ENCODE assay signal across 16 cellular contexts in genomic region chr6:55964136-55964535, GRCh38.
DNase-seq lines count a peak whose midpoint lies in the region; ATAC-seq and TF ChIP-seq lines count a peak whose summit lies in the region.
"Had no signal": no experiment of that assay in that cellular context is flagged by ENCODE, and none has a peak within 500 bp of the region (broad histone marks: within the 10 kb centered on the region; RNA-seq: fewer than 3 reads in every experiment).

No MANE protein-coding gene starts in this region.

- H2AFZ ChIP-seq in GM23338: peak overlapping the region; percentile 33; the same call in 1 of the 2 replicates
- peak overlapping the region; percentile 40 for H2AFZ ChIP-seq in neural progenitor cell (replicated peaks)

- H3K4me2 ChIP-seq in GM23338: no peak overlapping the region
- no peak overlapping the region for H3K4me2 ChIP-seq in neural progenitor cell
- H3K4me2 ChIP-seq: A549 had no signal

- H3K27me3 ChIP-seq in GM23338 (ENCODE audit: insufficient read depth): no peaks in the 10 kb centered on the region
- H3K27me3 ChIP-seq in neural progenitor cell: no peaks in the 10 kb centered on the region

- no peaks in the 10 kb centered on the region for H3K79me2 ChIP-seq in GM23338 (replicated peaks; ENCODE audit: insufficient read depth)
- H3K79me2 ChIP-seq in neural progenitor cell (ENCODE audit: low read depth): no peaks in the 10 kb centered on the region

- no peaks in the 10 kb centered on the region for H3K9me2 ChIP-seq in GM23338 (ENCODE audit: insufficient read depth)

- DNase-seq in GM23338 (ENCODE audit: low spot score): no peak
- peak; percentile 11 to 40 for DNase-seq in cerebellar nuclear complex (lab: John Stamatoyannopoulos, UW)
- DNase-seq in neural progenitor cell (ENCODE audit: low spot score): no peak
- DNase-seq in sciatic nerve (ENCODE audit: low spot score): no peak
- DNase-seq in NCI-H1436 (lab: John Stamatoyannopoulos, UW): no peak
- DNase-seq: CD8-positive, alpha-beta T cell; COR-L47; DMS153; DND-41; GF-D8; GOT3; H9 had no signal

- intact Hi-C loops in sciatic nerve (cut with DNase I): no loop called here

- ATAC-seq in GM23338 (no peak), sciatic nerve (no peak), HG02840 (IDR thresholded peaks at IDR 0.05; ENCODE audit: low FRiP score, unreplicated experiment) (no peak)
- ATAC-seq: A549; CD8-positive, alpha-beta T cell; HepG2 had no signal

- H3K9ac ChIP-seq in neural progenitor cell: no peak overlapping the region

- TF ChIP-seq CTCF in GM23338 (conservative IDR thresholded peaks at IDR 0.05; ENCODE audit: low read depth in 2 of 2) (no peak), neural progenitor cell (IDR thresholded peaks at IDR 0.05) (no peak)

- H3K4me3 Mint-ChIP-seq in GM23338 (no peak overlapping the region), neural progenitor cell (no peak overlapping the region)
- H3K4me3 Mint-ChIP-seq: CD8-positive, alpha-beta T cell; H9 had no signal

- no peaks in the 10 kb centered on the region for H3K4me1 ChIP-seq in GM23338 (ENCODE audit: insufficient read depth)
- H3K4me1 ChIP-seq in neural progenitor cell: no peaks in the 10 kb centered on the region
- H3K4me1 ChIP-seq: A549 had no signal

- H3K27ac Mint-ChIP-seq in GM23338 (no peak overlapping the region), neural progenitor cell (no peak overlapping the region)
- H3K27ac Mint-ChIP-seq: CD8-positive, alpha-beta T cell; H9 had no signal

- H3K36me3 Mint-ChIP-seq in GM23338 (ENCODE audit: low read depth): no peaks in the 10 kb centered on the region
- H3K36me3 Mint-ChIP-seq in neural progenitor cell: no peaks in the 10 kb centered on the region
- H3K36me3 Mint-ChIP-seq: CD14-positive monocyte; CD8-positive, alpha-beta T cell had no signal

- H3K4me1 Mint-ChIP-seq in GM23338 (no peaks in the 10 kb centered on the region), neural progenitor cell (no peaks in the 10 kb centered on the region)
- H3K4me1 Mint-ChIP-seq: CD14-positive monocyte, H9 had no signal

- no peaks in the 10 kb centered on the region for H3K9me3 ChIP-seq in neural progenitor cell (ENCODE audit: low read depth)
- H3K9me3 ChIP-seq: A549 had no signal

- H3K9me3 Mint-ChIP-seq in GM23338: no peaks in the 10 kb centered on the region
- no peaks in the 10 kb centered on the region for H3K9me3 Mint-ChIP-seq in neural progenitor cell
- H3K9me3 Mint-ChIP-seq: CD14-positive monocyte, H9 had no signal

- H3K4me3 ChIP-seq in GM23338: no peak overlapping the region
- no peak overlapping the region for H3K4me3 ChIP-seq in neural progenitor cell
- H3K4me3 ChIP-seq: A549 had no signal

- H3K27me3 Mint-ChIP-seq in GM23338 (ENCODE audit: insufficient read depth, low read depth, poor library complexity) (peaks cover 1% of the 10 kb centered on the region), neural progenitor cell (ENCODE audit: insufficient read depth, low read depth) (peaks cover 2% of the 10 kb centered on the region)

- H3K36me3 ChIP-seq in GM23338 (ENCODE audit: insufficient read depth) (no peaks in the 10 kb centered on the region), neural progenitor cell (no peaks in the 10 kb centered on the region)

- no peak overlapping the region for H3K27ac ChIP-seq in GM23338 (ENCODE audit: low read depth)
- H3K27ac ChIP-seq in neural progenitor cell: no peak overlapping the region
- H3K27ac ChIP-seq: A549 had no signal

- H3F3A ChIP-seq in GM23338 (replicated peaks; ENCODE audit: low read depth) (no peaks in the 10 kb centered on the region), neural progenitor cell (ENCODE audit: low read depth) (no peaks in the 10 kb centered on the region)

- H4K20me1 ChIP-seq in GM23338 (replicated peaks; ENCODE audit: insufficient read depth) (no peaks in the 10 kb centered on the region), neural progenitor cell (ENCODE audit: low read depth) (no peaks in the 10 kb centered on the region)

TF ChIP-seq in GM23338, 12 proteins besides CTCF, POLR2A, EP300 and RAD21 (continues in another document):
- TF ChIP-seq ZNF462 (CRISPR knock-in tag; IDR thresholded peaks at IDR 0.05) (no peak), CREB1 (CRISPR knock-in tag; IDR thresholded peaks at IDR 0.05; ENCODE audit: low read depth) (no peak), ETS1 (IDR thresholded peaks at IDR 0.05) (no peak), JUNB (IDR thresholded peaks at IDR 0.05; ENCODE audit: unreplicated experiment) (no peak), ZNF331 (CRISPR knock-in tag; IDR thresholded peaks at IDR 0.05; ENCODE audit: low read depth) (no peak), NANOG (IDR thresholded peaks at IDR 0.05; ENCODE audit: borderline replicate concordance) (no peak), EZH2phosphoT487 (IDR thresholded peaks at IDR 0.05; ENCODE audit: unreplicated experiment) (no peak), EZH2 (IDR thresholded peaks at IDR 0.05; ENCODE audit: low read depth, unreplicated experiment) (no peak)

Comparison
In these comparisons a context has a peak if more than half of its experiments do, and no peak if none do; other contexts are left out.
1. DNase-seq: peak in cerebellar nuclear complex (2 of 2); none in GM23338 (single experiment), neural progenitor cell (single experiment), sciatic nerve (single experiment) and NCI-H1436 (single experiment).